Comparison of ENCODE assay signal across 2 cellular contexts in the genomic region with DNA sequence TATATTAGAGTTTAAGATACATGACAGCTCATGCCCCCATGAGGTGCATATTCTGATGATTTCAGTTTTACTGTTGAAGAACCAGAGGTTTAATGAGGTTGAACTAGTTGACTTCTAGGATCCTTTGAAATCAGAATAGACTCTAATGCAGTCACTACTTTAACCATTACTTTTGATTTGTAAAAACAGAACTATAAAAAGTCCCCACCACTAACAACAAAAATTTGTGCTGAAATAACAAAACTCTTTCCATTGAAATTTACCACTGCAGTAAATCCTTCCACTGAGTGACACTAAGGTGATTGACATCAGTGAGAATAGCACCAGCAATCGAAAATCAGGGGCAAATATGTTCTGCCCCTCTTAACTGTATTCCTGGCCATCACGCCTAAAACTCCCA.
TF ChIP-seq lines count a peak whose summit lies in the region.

No MANE protein-coding gene starts in this region.

TF ChIP-seq in GM12878, 131 proteins besides CTCF, POLR2A, EP300 and RAD21 (continued from another document and continues in another):
- TF ChIP-seq, protein P1, sequence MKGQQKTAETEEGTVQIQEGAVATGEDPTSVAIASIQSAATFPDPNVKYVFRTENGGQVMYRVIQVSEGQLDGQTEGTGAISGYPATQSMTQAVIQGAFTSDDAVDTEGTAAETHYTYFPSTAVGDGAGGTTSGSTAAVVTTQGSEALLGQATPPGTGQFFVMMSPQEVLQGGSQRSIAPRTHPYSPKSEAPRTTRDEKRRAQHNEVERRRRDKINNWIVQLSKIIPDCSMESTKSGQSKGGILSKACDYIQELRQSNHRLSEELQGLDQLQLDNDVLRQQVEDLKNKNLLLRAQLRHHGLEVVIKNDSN (IDR thresholded peaks at IDR 0.05; ENCODE audit: borderline replicate concordance, extremely low read length, insufficient read depth, low read depth, low read length) = no peak
- TF ChIP-seq TCF7 (IDR thresholded peaks at IDR 0.05; ENCODE audit: borderline replicate concordance) (0 out of 2 replicates have a peak, but pooled peaks have one; percentile 40), BHLHE40 (IDR thresholded peaks at IDR 0.05; ENCODE audit: borderline replicate concordance in 1 of 2, low read depth in 2 of 2, low read length in 1 of 2) (no peak), NR2F1 (conservative IDR thresholded peaks at IDR 0.05) (peak; percentile 75; the same call in 1 of the 2 replicates), GABPA (IDR thresholded peaks at IDR 0.05; ENCODE audit: low read depth) (peak; percentile 45; the same call in 1 of the 2 replicates), ESRRA (IDR thresholded peaks at IDR 0.05; ENCODE audit: low read length) (no peak), SRF (IDR thresholded peaks at IDR 0.05; ENCODE audit: low read depth in 2 of 2, low read length in 2 of 2) (no peak), SIN3A (IDR thresholded peaks at IDR 0.05; ENCODE audit: low read depth, low read length) (no peak), SMARCA5 (IDR thresholded peaks at IDR 0.05) (no peak), GATAD2B (conservative IDR thresholded peaks at IDR 0.05; ENCODE audit: low read depth) (no peak), MYB (IDR thresholded peaks at IDR 0.05; ENCODE audit: borderline replicate concordance, low read depth, low read length) (no peak), BMI1 (IDR thresholded peaks at IDR 0.05; ENCODE audit: borderline replicate concordance) (no peak)
- TF ChIP-seq, protein P2, sequence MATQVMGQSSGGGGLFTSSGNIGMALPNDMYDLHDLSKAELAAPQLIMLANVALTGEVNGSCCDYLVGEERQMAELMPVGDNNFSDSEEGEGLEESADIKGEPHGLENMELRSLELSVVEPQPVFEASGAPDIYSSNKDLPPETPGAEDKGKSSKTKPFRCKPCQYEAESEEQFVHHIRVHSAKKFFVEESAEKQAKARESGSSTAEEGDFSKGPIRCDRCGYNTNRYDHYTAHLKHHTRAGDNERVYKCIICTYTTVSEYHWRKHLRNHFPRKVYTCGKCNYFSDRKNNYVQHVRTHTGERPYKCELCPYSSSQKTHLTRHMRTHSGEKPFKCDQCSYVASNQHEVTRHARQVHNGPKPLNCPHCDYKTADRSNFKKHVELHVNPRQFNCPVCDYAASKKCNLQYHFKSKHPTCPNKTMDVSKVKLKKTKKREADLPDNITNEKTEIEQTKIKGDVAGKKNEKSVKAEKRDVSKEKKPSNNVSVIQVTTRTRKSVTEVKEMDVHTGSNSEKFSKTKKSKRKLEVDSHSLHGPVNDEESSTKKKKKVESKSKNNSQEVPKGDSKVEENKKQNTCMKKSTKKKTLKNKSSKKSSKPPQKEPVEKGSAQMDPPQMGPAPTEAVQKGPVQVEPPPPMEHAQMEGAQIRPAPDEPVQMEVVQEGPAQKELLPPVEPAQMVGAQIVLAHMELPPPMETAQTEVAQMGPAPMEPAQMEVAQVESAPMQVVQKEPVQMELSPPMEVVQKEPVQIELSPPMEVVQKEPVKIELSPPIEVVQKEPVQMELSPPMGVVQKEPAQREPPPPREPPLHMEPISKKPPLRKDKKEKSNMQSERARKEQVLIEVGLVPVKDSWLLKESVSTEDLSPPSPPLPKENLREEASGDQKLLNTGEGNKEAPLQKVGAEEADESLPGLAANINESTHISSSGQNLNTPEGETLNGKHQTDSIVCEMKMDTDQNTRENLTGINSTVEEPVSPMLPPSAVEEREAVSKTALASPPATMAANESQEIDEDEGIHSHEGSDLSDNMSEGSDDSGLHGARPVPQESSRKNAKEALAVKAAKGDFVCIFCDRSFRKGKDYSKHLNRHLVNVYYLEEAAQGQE (IDR thresholded peaks at IDR 0.05; ENCODE audit: low read depth, low read length) = no peak
- TF ChIP-seq, protein P3, sequence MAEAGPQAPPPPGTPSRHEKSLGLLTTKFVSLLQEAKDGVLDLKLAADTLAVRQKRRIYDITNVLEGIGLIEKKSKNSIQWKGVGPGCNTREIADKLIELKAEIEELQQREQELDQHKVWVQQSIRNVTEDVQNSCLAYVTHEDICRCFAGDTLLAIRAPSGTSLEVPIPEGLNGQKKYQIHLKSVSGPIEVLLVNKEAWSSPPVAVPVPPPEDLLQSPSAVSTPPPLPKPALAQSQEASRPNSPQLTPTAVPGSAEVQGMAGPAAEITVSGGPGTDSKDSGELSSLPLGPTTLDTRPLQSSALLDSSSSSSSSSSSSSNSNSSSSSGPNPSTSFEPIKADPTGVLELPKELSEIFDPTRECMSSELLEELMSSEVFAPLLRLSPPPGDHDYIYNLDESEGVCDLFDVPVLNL (IDR thresholded peaks at IDR 0.05; ENCODE audit: low read depth, low read length) = no peak
- TF ChIP-seq, protein P4, sequence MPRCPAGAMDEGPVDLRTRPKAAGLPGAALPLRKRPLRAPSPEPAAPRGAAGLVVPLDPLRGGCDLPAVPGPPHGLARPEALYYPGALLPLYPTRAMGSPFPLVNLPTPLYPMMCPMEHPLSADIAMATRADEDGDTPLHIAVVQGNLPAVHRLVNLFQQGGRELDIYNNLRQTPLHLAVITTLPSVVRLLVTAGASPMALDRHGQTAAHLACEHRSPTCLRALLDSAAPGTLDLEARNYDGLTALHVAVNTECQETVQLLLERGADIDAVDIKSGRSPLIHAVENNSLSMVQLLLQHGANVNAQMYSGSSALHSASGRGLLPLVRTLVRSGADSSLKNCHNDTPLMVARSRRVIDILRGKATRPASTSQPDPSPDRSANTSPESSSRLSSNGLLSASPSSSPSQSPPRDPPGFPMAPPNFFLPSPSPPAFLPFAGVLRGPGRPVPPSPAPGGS (IDR thresholded peaks at IDR 0.05; ENCODE audit: borderline replicate concordance, insufficient read depth, low read depth, low read length, poor library complexity, severe bottlenecking) = no peak
- TF ChIP-seq, protein P5, sequence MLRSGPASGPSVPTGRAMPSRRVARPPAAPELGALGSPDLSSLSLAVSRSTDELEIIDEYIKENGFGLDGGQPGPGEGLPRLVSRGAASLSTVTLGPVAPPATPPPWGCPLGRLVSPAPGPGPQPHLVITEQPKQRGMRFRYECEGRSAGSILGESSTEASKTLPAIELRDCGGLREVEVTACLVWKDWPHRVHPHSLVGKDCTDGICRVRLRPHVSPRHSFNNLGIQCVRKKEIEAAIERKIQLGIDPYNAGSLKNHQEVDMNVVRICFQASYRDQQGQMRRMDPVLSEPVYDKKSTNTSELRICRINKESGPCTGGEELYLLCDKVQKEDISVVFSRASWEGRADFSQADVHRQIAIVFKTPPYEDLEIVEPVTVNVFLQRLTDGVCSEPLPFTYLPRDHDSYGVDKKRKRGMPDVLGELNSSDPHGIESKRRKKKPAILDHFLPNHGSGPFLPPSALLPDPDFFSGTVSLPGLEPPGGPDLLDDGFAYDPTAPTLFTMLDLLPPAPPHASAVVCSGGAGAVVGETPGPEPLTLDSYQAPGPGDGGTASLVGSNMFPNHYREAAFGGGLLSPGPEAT (IDR thresholded peaks at IDR 0.05; ENCODE audit: low read depth) = peak; percentile 83
- TF ChIP-seq, protein P6, sequence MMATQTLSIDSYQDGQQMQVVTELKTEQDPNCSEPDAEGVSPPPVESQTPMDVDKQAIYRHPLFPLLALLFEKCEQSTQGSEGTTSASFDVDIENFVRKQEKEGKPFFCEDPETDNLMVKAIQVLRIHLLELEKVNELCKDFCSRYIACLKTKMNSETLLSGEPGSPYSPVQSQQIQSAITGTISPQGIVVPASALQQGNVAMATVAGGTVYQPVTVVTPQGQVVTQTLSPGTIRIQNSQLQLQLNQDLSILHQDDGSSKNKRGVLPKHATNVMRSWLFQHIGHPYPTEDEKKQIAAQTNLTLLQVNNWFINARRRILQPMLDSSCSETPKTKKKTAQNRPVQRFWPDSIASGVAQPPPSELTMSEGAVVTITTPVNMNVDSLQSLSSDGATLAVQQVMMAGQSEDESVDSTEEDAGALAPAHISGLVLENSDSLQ (IDR thresholded peaks at IDR 0.05) = peak; percentile 92

TF ChIP-seq in WTC11, 78 proteins besides CTCF, POLR2A, EP300 and RAD21 (continued from another document):
- TF ChIP-seq, protein P7, sequence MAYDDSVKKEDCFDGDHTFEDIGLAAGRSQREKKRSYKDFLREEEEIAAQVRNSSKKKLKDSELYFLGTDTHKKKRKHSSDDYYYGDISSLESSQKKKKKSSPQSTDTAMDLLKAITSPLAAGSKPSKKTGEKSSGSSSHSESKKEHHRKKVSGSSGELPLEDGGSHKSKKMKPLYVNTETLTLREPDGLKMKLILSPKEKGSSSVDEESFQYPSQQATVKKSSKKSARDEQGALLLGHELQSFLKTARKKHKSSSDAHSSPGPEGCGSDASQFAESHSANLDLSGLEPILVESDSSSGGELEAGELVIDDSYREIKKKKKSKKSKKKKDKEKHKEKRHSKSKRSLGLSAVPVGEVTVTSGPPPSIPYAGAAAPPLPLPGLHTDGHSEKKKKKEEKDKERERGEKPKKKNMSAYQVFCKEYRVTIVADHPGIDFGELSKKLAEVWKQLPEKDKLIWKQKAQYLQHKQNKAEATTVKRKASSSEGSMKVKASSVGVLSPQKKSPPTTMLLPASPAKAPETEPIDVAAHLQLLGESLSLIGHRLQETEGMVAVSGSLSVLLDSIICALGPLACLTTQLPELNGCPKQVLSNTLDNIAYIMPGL (CRISPR knock-in tag; IDR thresholded peaks at IDR 0.05) = no peak
- TF ChIP-seq ZNF232 (CRISPR knock-in tag; IDR thresholded peaks at IDR 0.05) (no peak), JAZF1 (CRISPR knock-in tag; IDR thresholded peaks at IDR 0.05) (no peak), ELF4 (CRISPR knock-in tag; IDR thresholded peaks at IDR 0.05; ENCODE audit: low read depth) (no peak), NR3C1 (CRISPR knock-in tag; conservative IDR thresholded peaks at IDR 0.05; ENCODE audit: low read depth) (no peak), TCF7 (CRISPR knock-in tag; IDR thresholded peaks at IDR 0.05; ENCODE audit: low read depth) (no peak), TEAD4 (CRISPR knock-in tag; IDR thresholded peaks at IDR 0.05) (no peak), ZNF317 (CRISPR knock-in tag; IDR thresholded peaks at IDR 0.05; ENCODE audit: borderline replicate concordance, low read depth) (no peak), ZNF416 (CRISPR knock-in tag; IDR thresholded peaks at IDR 0.05) (no peak), CBFB (CRISPR knock-in tag; IDR thresholded peaks at IDR 0.05; ENCODE audit: low read depth) (no peak), KAT7 (CRISPR knock-in tag; IDR thresholded peaks at IDR 0.05; ENCODE audit: borderline replicate concordance) (no peak), TP53 (CRISPR knock-in tag; IDR thresholded peaks at IDR 0.05) (no peak)
- TF ChIP-seq, protein P8, sequence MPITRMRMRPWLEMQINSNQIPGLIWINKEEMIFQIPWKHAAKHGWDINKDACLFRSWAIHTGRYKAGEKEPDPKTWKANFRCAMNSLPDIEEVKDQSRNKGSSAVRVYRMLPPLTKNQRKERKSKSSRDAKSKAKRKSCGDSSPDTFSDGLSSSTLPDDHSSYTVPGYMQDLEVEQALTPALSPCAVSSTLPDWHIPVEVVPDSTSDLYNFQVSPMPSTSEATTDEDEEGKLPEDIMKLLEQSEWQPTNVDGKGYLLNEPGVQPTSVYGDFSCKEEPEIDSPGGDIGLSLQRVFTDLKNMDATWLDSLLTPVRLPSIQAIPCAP (CRISPR knock-in tag; IDR thresholded peaks at IDR 0.05) = no peak
- TF ChIP-seq, protein P9, sequence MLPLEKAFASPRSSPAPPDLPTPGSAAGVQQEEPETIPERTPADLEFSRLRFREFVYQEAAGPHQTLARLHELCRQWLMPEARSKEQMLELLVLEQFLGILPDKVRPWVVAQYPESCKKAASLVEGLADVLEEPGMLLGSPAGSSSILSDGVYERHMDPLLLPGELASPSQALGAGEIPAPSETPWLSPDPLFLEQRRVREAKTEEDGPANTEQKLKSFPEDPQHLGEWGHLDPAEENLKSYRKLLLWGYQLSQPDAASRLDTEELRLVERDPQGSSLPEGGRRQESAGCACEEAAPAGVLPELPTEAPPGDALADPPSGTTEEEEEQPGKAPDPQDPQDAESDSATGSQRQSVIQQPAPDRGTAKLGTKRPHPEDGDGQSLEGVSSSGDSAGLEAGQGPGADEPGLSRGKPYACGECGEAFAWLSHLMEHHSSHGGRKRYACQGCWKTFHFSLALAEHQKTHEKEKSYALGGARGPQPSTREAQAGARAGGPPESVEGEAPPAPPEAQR (CRISPR knock-in tag; IDR thresholded peaks at IDR 0.05) = no peak
- TF ChIP-seq, protein P10, sequence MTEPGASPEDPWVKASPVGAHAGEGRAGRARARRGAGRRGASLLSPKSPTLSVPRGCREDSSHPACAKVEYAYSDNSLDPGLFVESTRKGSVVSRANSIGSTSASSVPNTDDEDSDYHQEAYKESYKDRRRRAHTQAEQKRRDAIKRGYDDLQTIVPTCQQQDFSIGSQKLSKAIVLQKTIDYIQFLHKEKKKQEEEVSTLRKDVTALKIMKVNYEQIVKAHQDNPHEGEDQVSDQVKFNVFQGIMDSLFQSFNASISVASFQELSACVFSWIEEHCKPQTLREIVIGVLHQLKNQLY (CRISPR knock-in tag; IDR thresholded peaks at IDR 0.05) = no peak
